ENCODE assay signal across 1 cellular context in the genomic region with DNA sequence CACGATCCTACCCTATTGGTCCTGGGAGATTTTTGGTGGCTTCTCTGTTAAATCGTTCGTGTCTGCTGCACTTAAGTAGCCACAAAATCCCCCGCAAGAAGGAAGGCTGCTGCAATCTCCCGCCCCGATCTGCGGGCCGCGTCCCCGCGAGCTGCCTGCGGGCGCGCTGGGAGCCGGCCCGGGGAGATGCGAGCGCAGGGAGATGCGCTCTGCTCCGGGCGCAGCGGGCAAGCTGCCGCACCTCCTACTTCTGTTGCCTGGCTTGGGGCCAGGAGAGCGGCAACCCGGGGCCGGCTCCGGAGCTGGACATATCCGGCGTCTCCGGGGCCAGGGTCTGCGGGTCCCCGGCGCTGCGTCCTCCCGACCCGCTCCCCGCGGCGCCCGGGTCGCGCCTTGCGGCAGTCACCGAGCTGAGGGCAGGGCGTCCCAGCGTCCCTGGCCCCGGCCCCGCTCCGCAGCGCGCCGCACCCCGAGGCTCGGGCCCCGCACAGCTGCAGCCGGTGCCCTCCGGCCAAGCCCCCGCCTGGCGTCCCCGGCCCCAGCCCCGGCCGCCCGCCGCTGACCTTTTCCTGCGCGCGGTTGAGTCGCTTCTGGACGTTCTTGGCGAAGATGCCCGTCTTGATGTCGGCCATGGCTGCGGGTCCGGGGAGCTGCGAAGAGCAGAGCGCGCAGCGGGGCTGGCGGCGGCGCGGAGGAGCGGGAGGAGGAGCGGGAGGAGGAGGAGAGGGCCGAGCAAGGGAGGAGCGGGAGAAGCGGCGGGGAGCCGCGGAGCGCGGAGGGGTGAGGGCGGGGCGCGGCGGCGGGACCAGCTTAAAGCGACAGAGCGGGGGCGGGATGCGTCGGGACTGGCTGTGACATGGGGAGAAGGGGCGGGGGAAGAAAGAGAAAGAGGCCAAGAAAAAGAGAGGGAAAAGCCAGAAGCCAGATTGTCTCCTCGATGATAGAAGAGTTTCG.
A peak's percentile ranks its signal among the peaks of the same experiment; 100 is the strongest.
TF ChIP-seq lines count a peak whose summit lies in the region.

A gene (minus strand): TSS at position 654 of the 954 bp plus-strand sequence. CDS start 22 bp downstream, at position 632.

TF ChIP-seq in HEK293, 187 proteins besides CTCF, POLR2A, EP300 and RAD21 (continued from another document):
- TF ChIP-seq GLIS2 (tag by site-specific recombination; IDR thresholded peaks at IDR 0.05) (peak; percentile 63), ZNF114 (tag by site-specific recombination; IDR thresholded peaks at IDR 0.05) (no peak), ZNF549 (tag by site-specific recombination; IDR thresholded peaks at IDR 0.05) (no peak), FEZF1 (tag by site-specific recombination; IDR thresholded peaks at IDR 0.05) (0 out of 2 replicates have a peak, but pooled peaks have one; percentile 13), ZNF341 (tag by site-specific recombination; IDR thresholded peaks at IDR 0.05; ENCODE audit: low read depth) (peak; percentile 83), MEIS1 (CRISPR knock-in tag; IDR thresholded peaks at IDR 0.05; ENCODE audit: borderline replicate concordance) (no peak), ZNF2 (tag by site-specific recombination; IDR thresholded peaks at IDR 0.05) (peak; percentile 16; the same call in 1 of the 2 replicates), ZXDB (tag by site-specific recombination; IDR thresholded peaks at IDR 0.05) (0 out of 2 replicates have a peak, but pooled peaks have one; percentile 12), SP7 (tag by site-specific recombination; IDR thresholded peaks at IDR 0.05) (peak; percentile 70), ZNF76 (tag by site-specific recombination; IDR thresholded peaks at IDR 0.05; ENCODE audit: borderline replicate concordance, low read depth) (peak; percentile 44; the same call in 1 of the 2 replicates), ZNF138 (tag by site-specific recombination; IDR thresholded peaks at IDR 0.05; ENCODE audit: borderline replicate concordance) (no peak), KLF16 (tag by site-specific recombination; IDR thresholded peaks at IDR 0.05) (peak; percentile 79), IKZF3 (tag by site-specific recombination; IDR thresholded peaks at IDR 0.05) (peak; percentile 54; the same call in 1 of the 2 replicates), KLF8 (tag by site-specific recombination; IDR thresholded peaks at IDR 0.05) (peak; percentile 76), EGR2 (tag by site-specific recombination; IDR thresholded peaks at IDR 0.05; ENCODE audit: low read depth) (peak; percentile 82), ZNF501 (tag by site-specific recombination; IDR thresholded peaks at IDR 0.05) (peak; percentile 64; the same call in 1 of the 2 replicates), ZBTB20 (tag by site-specific recombination; IDR thresholded peaks at IDR 0.05) (peak; percentile 77), ZIC2 (tag by site-specific recombination; IDR thresholded peaks at IDR 0.05) (peak; percentile 68), GLIS1 (tag by site-specific recombination; IDR thresholded peaks at IDR 0.05) (0 out of 2 replicates have a peak, but pooled peaks have one; percentile 20), ZNF843 (tag by site-specific recombination; IDR thresholded peaks at IDR 0.05) (0 out of 2 replicates have a peak, but pooled peaks have one; percentile 28), ZSCAN23 (tag by site-specific recombination; IDR thresholded peaks at IDR 0.05) (no peak), YY2 (tag by site-specific recombination; IDR thresholded peaks at IDR 0.05) (0 out of 2 replicates have a peak, but pooled peaks have one; percentile 47), ZNF629 (tag by site-specific recombination; IDR thresholded peaks at IDR 0.05) (0 out of 2 replicates have a peak, but pooled peaks have one; percentile 41), ZBTB17 (tag by site-specific recombination; IDR thresholded peaks at IDR 0.05) (peak; percentile 93), ZNF394 (tag by site-specific recombination; IDR thresholded peaks at IDR 0.05; ENCODE audit: borderline replicate concordance) (peak; percentile 100), SP3 (tag by site-specific recombination; IDR thresholded peaks at IDR 0.05) (peak; percentile 89), ZNF335 (tag by site-specific recombination; conservative IDR thresholded peaks at IDR 0.05) (peak; percentile 57), ZBTB48 (tag by site-specific recombination; IDR thresholded peaks at IDR 0.05) (0 out of 2 replicates have a peak, but pooled peaks have one; percentile 65), ZBTB8A (tag by site-specific recombination; IDR thresholded peaks at IDR 0.05) (peak; percentile 9; the same call in 1 of the 2 replicates), ZNF324 (tag by site-specific recombination; IDR thresholded peaks at IDR 0.05) (no peak), KLF1 (tag by site-specific recombination; IDR thresholded peaks at IDR 0.05) (peak; percentile 60), ZNF416 (tag by site-specific recombination; IDR thresholded peaks at IDR 0.05) (no peak)
- TF ChIP-seq, protein P1, sequence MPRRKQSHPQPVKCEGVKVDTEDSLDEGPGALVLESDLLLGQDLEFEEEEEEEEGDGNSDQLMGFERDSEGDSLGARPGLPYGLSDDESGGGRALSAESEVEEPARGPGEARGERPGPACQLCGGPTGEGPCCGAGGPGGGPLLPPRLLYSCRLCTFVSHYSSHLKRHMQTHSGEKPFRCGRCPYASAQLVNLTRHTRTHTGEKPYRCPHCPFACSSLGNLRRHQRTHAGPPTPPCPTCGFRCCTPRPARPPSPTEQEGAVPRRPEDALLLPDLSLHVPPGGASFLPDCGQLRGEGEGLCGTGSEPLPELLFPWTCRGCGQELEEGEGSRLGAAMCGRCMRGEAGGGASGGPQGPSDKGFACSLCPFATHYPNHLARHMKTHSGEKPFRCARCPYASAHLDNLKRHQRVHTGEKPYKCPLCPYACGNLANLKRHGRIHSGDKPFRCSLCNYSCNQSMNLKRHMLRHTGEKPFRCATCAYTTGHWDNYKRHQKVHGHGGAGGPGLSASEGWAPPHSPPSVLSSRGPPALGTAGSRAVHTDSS (tag by site-specific recombination; IDR thresholded peaks at IDR 0.05) = no peak
- TF ChIP-seq, protein P2, sequence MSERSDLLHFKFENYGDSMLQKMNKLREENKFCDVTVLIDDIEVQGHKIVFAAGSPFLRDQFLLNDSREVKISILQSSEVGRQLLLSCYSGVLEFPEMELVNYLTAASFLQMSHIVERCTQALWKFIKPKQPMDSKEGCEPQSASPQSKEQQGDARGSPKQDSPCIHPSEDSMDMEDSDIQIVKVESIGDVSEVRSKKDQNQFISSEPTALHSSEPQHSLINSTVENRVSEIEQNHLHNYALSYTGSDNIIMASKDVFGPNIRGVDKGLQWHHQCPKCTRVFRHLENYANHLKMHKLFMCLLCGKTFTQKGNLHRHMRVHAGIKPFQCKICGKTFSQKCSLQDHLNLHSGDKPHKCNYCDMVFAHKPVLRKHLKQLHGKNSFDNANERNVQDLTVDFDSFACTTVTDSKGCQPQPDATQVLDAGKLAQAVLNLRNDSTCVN (tag by site-specific recombination; optimal IDR thresholded peaks at IDR 0.05) = peak; percentile 96
- TF ChIP-seq, protein P3, sequence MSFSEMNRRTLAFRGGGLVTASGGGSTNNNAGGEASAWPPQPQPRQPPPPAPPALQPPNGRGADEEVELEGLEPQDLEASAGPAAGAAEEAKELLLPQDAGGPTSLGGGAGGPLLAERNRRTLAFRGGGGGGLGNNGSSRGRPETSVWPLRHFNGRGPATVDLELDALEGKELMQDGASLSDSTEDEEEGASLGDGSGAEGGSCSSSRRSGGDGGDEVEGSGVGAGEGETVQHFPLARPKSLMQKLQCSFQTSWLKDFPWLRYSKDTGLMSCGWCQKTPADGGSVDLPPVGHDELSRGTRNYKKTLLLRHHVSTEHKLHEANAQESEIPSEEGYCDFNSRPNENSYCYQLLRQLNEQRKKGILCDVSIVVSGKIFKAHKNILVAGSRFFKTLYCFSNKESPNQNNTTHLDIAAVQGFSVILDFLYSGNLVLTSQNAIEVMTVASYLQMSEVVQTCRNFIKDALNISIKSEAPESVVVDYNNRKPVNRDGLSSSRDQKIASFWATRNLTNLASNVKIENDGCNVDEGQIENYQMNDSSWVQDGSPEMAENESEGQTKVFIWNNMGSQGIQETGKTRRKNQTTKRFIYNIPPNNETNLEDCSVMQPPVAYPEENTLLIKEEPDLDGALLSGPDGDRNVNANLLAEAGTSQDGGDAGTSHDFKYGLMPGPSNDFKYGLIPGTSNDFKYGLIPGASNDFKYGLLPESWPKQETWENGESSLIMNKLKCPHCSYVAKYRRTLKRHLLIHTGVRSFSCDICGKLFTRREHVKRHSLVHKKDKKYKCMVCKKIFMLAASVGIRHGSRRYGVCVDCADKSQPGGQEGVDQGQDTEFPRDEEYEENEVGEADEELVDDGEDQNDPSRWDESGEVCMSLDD (tag by site-specific recombination; IDR thresholded peaks at IDR 0.05) = 0 out of 2 replicates have a peak, but pooled peaks have one; percentile 45
- TF ChIP-seq, protein P4, sequence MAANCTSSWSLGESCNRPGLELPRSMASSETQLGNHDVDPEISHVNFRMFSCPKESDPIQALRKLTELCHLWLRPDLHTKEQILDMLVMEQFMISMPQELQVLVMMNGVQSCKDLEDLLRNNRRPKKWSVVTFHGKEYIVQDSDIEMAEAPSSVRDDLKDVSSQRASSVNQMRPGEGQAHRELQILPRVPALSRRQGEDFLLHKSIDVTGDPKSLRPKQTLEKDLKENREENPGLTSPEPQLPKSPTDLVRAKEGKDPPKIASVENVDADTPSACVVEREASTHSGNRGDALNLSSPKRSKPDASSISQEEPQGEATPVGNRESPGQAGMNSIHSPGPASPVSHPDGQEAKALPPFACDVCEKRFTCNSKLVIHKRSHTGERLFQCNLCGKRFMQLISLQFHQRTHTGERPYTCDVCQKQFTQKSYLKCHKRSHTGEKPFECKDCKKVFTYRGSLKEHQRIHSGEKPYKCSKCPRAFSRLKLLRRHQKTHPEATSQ (tag by site-specific recombination; IDR thresholded peaks at IDR 0.05) = peak; percentile 88; the same call in 1 of the 2 replicates
- TF ChIP-seq, protein P5, sequence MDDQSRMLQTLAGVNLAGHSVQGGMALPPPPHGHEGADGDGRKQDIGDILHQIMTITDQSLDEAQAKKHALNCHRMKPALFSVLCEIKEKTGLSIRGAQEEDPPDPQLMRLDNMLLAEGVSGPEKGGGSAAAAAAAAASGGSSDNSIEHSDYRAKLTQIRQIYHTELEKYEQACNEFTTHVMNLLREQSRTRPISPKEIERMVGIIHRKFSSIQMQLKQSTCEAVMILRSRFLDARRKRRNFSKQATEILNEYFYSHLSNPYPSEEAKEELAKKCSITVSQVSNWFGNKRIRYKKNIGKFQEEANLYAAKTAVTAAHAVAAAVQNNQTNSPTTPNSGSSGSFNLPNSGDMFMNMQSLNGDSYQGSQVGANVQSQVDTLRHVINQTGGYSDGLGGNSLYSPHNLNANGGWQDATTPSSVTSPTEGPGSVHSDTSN (CRISPR knock-in tag; IDR thresholded peaks at IDR 0.05) = peak; percentile 60; the same call in 1 of the 2 replicates
- TF ChIP-seq, protein P6, sequence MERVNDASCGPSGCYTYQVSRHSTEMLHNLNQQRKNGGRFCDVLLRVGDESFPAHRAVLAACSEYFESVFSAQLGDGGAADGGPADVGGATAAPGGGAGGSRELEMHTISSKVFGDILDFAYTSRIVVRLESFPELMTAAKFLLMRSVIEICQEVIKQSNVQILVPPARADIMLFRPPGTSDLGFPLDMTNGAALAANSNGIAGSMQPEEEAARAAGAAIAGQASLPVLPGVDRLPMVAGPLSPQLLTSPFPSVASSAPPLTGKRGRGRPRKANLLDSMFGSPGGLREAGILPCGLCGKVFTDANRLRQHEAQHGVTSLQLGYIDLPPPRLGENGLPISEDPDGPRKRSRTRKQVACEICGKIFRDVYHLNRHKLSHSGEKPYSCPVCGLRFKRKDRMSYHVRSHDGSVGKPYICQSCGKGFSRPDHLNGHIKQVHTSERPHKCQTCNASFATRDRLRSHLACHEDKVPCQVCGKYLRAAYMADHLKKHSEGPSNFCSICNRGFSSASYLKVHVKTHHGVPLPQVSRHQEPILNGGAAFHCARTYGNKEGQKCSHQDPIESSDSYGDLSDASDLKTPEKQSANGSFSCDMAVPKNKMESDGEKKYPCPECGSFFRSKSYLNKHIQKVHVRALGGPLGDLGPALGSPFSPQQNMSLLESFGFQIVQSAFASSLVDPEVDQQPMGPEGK (tag by site-specific recombination; IDR thresholded peaks at IDR 0.05) = peak; percentile 94
- TF ChIP-seq, protein P7, sequence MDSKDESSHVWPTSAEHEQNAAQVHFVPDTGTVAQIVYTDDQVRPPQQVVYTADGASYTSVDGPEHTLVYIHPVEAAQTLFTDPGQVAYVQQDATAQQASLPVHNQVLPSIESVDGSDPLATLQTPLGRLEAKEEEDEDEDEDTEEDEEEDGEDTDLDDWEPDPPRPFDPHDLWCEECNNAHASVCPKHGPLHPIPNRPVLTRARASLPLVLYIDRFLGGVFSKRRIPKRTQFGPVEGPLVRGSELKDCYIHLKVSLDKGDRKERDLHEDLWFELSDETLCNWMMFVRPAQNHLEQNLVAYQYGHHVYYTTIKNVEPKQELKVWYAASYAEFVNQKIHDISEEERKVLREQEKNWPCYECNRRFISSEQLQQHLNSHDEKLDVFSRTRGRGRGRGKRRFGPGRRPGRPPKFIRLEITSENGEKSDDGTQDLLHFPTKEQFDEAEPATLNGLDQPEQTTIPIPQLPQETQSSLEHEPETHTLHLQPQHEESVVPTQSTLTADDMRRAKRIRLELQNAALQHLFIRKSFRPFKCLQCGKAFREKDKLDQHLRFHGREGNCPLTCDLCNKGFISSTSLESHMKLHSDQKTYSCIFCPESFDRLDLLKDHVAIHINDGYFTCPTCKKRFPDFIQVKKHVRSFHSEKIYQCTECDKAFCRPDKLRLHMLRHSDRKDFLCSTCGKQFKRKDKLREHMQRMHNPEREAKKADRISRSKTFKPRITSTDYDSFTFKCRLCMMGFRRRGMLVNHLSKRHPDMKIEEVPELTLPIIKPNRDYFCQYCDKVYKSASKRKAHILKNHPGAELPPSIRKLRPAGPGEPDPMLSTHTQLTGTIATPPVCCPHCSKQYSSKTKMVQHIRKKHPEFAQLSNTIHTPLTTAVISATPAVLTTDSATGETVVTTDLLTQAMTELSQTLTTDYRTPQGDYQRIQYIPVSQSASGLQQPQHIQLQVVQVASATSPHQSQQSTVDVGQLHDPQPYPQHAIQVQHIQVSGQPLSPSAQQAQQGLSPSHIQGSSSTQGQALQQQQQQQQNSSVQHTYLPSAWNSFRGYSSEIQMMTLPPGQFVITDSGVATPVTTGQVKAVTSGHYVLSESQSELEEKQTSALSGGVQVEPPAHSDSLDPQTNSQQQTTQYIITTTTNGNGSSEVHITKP (tag by site-specific recombination; IDR thresholded peaks at IDR 0.05) = peak; percentile 70
TF ChIP-seq in HEK293: peak in this region for 45.
